In genomic region chr3:157347577-157348303, GRCh38 we compare ENCODE assay signal across 13 cellular contexts.
A peak's percentile ranks its signal among the peaks of the same experiment; 100 is the strongest.
DNase-seq lines count a peak whose midpoint lies in the region; ATAC-seq and TF ChIP-seq lines count a peak whose summit lies in the region.
"Had no signal": no experiment of that assay in that cellular context is flagged by ENCODE, and none has a peak within 500 bp of the region (broad histone marks: within the 10 kb centered on the region; RNA-seq: fewer than 3 reads in every experiment).

No MANE protein-coding gene starts in this region.

- H3K27me3 ChIP-seq in OCI-LY3 (ENCODE audit: low read depth, low read length) = peaks cover 2% of the 10 kb centered on the region; the same call in 1 of the 2 replicates
- H3K27me3 ChIP-seq in vagina = no peaks in the 10 kb centered on the region

- no peaks in the 10 kb centered on the region for H3K4me1 ChIP-seq in OCI-LY3 (ENCODE audit: low read length)
- H3K4me1 ChIP-seq in vagina = no peaks in the 10 kb centered on the region

- H3K9ac ChIP-seq in OCI-LY3 (ENCODE audit: low read length) = no peak overlapping the region

- no peak overlapping the region for H3K4me3 Mint-ChIP-seq in osteocyte (ENCODE audit: unreplicated experiment)
- no peak overlapping the region for H3K4me3 Mint-ChIP-seq in stimulated activated naive B cell treated with anti-CD40 and anti-IgM and Interleukin-4, amounts not matched to agents 10 μg/mL and 1 μg/mL and 100 μg/mL, for 72 hours
- H3K4me3 Mint-ChIP-seq: activated B cell treated with CpG ODN at 0.5 μM for 24 hours; activated T-helper 1 cell treated with anti-CD3 and anti-CD28 coated beads, Interleukin-12 subunit alpha, Interleukin-12 subunit beta, Interleukin-2, Interleukin-4 antibody, amounts not matched to agents 30 ng/mL and 10 ng/mL and 1 ng/mL, durations not matched to agents 14 hours and 24 hours and 36 hours had no signal

- H3K36me3 ChIP-seq in OCI-LY3 (replicated peaks; ENCODE audit: low read depth, low read length) (no peaks in the 10 kb centered on the region), vagina (no peaks in the 10 kb centered on the region)

- H3K36me3 Mint-ChIP-seq in osteocyte (ENCODE audit: unreplicated experiment) = no peaks in the 10 kb centered on the region
- no peaks in the 10 kb centered on the region for H3K36me3 Mint-ChIP-seq in stimulated activated naive B cell treated with anti-CD40 and anti-IgM and Interleukin-4, amounts not matched to agents 10 μg/mL and 1 μg/mL and 100 μg/mL, for 72 hours

- H3K79me2 ChIP-seq in OCI-LY3 (ENCODE audit: low read length) = no peaks in the 10 kb centered on the region

- TF ChIP-seq POLR2A in erythroblast (IDR thresholded peaks at IDR 0.05; ENCODE audit: low read length) (no peak), vagina (IDR thresholded peaks at IDR 0.05) (no peak)

- TF ChIP-seq CTCF in GM12873 (IDR thresholded peaks at IDR 0.05; ENCODE audit: insufficient read depth, low read depth, low read length, missing control alignments) (peak; percentile 62), OCI-LY3 (IDR thresholded peaks at IDR 0.05; ENCODE audit: low read depth, low read length) (peak; percentile 46), osteocyte (IDR thresholded peaks at IDR 0.05) (peak; percentile 44), vagina (IDR thresholded peaks at IDR 0.05) (no peak)

- H3K9me3 ChIP-seq in OCI-LY3 (ENCODE audit: insufficient read depth, low read length) (no peaks in the 10 kb centered on the region), vagina (no peaks in the 10 kb centered on the region)

- H4K20me1 ChIP-seq in OCI-LY3 (ENCODE audit: insufficient read depth, low read length) = no peaks in the 10 kb centered on the region

- no peaks in the 10 kb centered on the region for H3K4me1 Mint-ChIP-seq in osteocyte (ENCODE audit: unreplicated experiment)
- H3K4me1 Mint-ChIP-seq in stimulated activated naive B cell treated with anti-CD40 and anti-IgM and Interleukin-4, amounts not matched to agents 10 μg/mL and 1 μg/mL and 100 μg/mL, for 72 hours = peaks cover 0 to 5% of the 10 kb centered on the region in 2 donors
- H3K4me1 Mint-ChIP-seq: activated B cell treated with CpG ODN at 0.5 μM for 24 hours, IgD-negative memory B cell had no signal

- intact Hi-C loops in vagina (cut with DNase I) = no loop called here

- DNase-seq in erythroblast (lab: John Stamatoyannopoulos, UW) = peak; percentile 12 to 22
- no peak for DNase-seq in osteocyte (ENCODE audit: extremely low spot score, unreplicated experiment)
- no peak for DNase-seq in stimulated activated naive B cell treated with anti-CD40 and anti-IgM and Interleukin-4, amounts not matched to agents 10 μg/mL and 1 μg/mL and 100 μg/mL, for 72 hours
- no peak for DNase-seq in DMS53 (lab: John Stamatoyannopoulos, UW)
- DNase-seq in NK-92 (lab: John Stamatoyannopoulos, UW; ENCODE audit: unreplicated experiment) = no peak
- DNase-seq in vagina (ENCODE audit: extremely low spot score in 2 of 2) = no peak
- DNase-seq: activated B cell treated with CpG ODN at 0.5 μM for 24 hours, hippocampal formation, SHP77 treated with DMSO at 0.1 percent for 48 hours had no signal

- ATAC-seq in stimulated activated naive B cell treated with anti-CD40 and anti-IgM and Interleukin-4, amounts not matched to agents 10 μg/mL and 1 μg/mL and 100 μg/mL, for 72 hours (replicated peaks) = no peak

- no peaks in the 10 kb centered on the region for H3K27me3 Mint-ChIP-seq in osteocyte (ENCODE audit: unreplicated experiment)
- H3K27me3 Mint-ChIP-seq in stimulated activated naive B cell treated with anti-CD40 and anti-IgM and Interleukin-4, amounts not matched to agents 10 μg/mL and 1 μg/mL and 100 μg/mL, for 72 hours = peaks cover 0 to 6% of the 10 kb centered on the region in 2 donors
- H3K27me3 Mint-ChIP-seq: activated B cell treated with CpG ODN at 0.5 μM for 24 hours had no signal

- H3K27ac ChIP-seq in OCI-LY3 (ENCODE audit: low read length) = no peak overlapping the region
- H3K27ac ChIP-seq in vagina = no peak overlapping the region

- no peak overlapping the region for H3K4me2 ChIP-seq in OCI-LY3 (ENCODE audit: low read length)

- H2AFZ ChIP-seq in OCI-LY3 (ENCODE audit: low read depth, low read length) = no peak overlapping the region

- no peak overlapping the region for H3K27ac Mint-ChIP-seq in osteocyte (ENCODE audit: unreplicated experiment)
- H3K27ac Mint-ChIP-seq in stimulated activated naive B cell treated with anti-CD40 and anti-IgM and Interleukin-4, amounts not matched to agents 10 μg/mL and 1 μg/mL and 100 μg/mL, for 72 hours = no peak overlapping the region
- H3K27ac Mint-ChIP-seq: activated B cell treated with CpG ODN at 0.5 μM for 24 hours; activated T-helper 1 cell treated with anti-CD3 and anti-CD28 coated beads, Interleukin-12 subunit alpha, Interleukin-12 subunit beta, Interleukin-2, Interleukin-4 antibody, amounts not matched to agents 30 ng/mL and 10 ng/mL and 1 ng/mL, durations not matched to agents 14 hours and 24 hours and 36 hours; IgD-negative memory B cell had no signal

- peaks cover 6% of the 10 kb centered on the region for H3K9me3 Mint-ChIP-seq in osteocyte (ENCODE audit: unreplicated experiment)
- peaks cover 0 to 11% of the 10 kb centered on the region in 2 donors for H3K9me3 Mint-ChIP-seq in stimulated activated naive B cell treated with anti-CD40 and anti-IgM and Interleukin-4, amounts not matched to agents 10 μg/mL and 1 μg/mL and 100 μg/mL, for 72 hours
- H3K9me3 Mint-ChIP-seq: activated T-helper 1 cell treated with anti-CD3 and anti-CD28 coated beads, Interleukin-12 subunit alpha, Interleukin-12 subunit beta, Interleukin-2, Interleukin-4 antibody, amounts not matched to agents 30 ng/mL and 10 ng/mL and 1 ng/mL, durations not matched to agents 14 hours and 24 hours and 36 hours had no signal

- H3K4me3 ChIP-seq in OCI-LY3 (ENCODE audit: low read length) (no peak overlapping the region), vagina (no peak overlapping the region)

Comparison
In these comparisons a context has a peak if more than half of its experiments do, and no peak if none do; other contexts are left out.
1. CTCF ChIP-seq: peak in GM12873 (single experiment), OCI-LY3 (single experiment) and osteocyte (single experiment); none in vagina (0 of 3).
2. DNase-seq: peak in erythroblast (2 of 2); none in osteocyte (single experiment), stimulated activated naive B cell treated with anti-CD40 and anti-IgM and Interleukin-4, amounts not matched to agents 10 μg/mL and 1 μg/mL and 100 μg/mL, for 72 hours (single experiment), DMS53 (single experiment), NK-92 (single experiment) and vagina (0 of 2).